Comparison of ENCODE assay signal across 8 cellular contexts in the genomic region with DNA sequence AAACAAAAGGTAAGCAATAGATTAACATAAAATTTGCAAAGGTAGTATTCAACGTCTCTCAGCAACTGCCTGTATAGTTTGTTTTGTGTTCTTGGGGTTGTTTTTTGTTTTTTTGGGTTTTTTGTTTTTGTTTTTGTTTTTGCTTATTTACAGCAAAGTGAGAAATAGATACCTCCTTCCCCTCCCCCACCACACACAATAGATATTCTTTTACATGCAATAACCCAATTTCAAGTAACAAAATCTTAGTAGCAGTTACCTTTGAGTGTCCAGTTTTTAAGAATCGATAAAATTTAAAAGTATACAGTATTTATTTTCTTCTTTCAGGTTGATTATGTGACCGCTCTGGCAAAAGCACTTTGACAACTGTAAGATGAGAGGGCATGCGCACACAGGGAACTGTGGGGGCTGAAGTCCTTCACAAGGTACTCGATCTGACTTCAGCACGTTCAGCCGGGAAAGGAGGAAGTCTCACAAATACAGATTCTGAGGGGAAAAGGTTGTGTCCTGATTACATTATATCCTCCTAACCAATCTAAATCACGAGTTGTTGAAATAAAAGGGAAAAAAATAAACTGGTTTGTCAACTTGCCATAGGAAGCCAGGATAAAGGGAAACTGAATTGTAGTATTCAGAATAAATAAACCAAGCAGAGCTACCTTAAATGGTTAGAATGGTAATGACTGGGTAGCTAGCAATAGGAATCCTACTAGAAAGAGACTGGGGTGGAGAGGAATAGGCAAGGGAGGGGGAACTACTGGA. TPM values are rescaled to one million over a fixed set of nuclear protein-coding genes. Genes with fewer than 3 reads are reported as not detected.
A peak's percentile ranks its signal among the peaks of the same experiment; 100 is the strongest.
DNase-seq lines count a peak whose midpoint lies in the region; ATAC-seq and TF ChIP-seq lines count a peak whose summit lies in the region.

No MANE protein-coding gene starts in this region.

- DNase-seq in C1 segment of cervical spinal cord (lab: John Stamatoyannopoulos, UW) (peak in 12 of 14 donors; percentile 6 to 88 (median 41)), NCI-H510A treated with DMSO at 0.1 percent for 48 hours (lab: John Stamatoyannopoulos, UW) (peak; percentile 81), left lung (peak in 1 of 2 donors; percentile 70)
- DNase-seq in activated CD4-positive, alpha-beta T cell treated with anti-CD3 and anti-CD28 coated beads, Interleukin-2, amount 50 U/mL, for 48 hours = peak; percentile 23 to 34
- DNase-seq in effector CD4-positive, alpha-beta T cell = peak; percentile 26
- DNase-seq in stimulated activated CD4-positive, alpha-beta T cell treated with anti-CD3 and anti-CD28 coated beads, Interleukin-4, amount 100 ng/mL, for 24 hours = peak; percentile 48

- intact Hi-C loops in left lung (cut with DNase I) = no loop called here

- H3K4me3 ChIP-seq in left lung = peak overlapping the region; percentile 12 to 26

- H3K27ac ChIP-seq in left lung = peak overlapping the region in 1 of 2 donors; percentile 50

- peak; percentile 49 for ATAC-seq in HG02623 (IDR thresholded peaks at IDR 0.05; ENCODE audit: unreplicated experiment)
- peak; percentile 45 for ATAC-seq in left lung
- no peak for ATAC-seq in GM18520 (IDR thresholded peaks at IDR 0.05; ENCODE audit: unreplicated experiment)

- no peaks in the 10 kb centered on the region for H3K36me3 ChIP-seq in left lung

- TF ChIP-seq CTCF in left lung (IDR thresholded peaks at IDR 0.05) = no peak

- H3K9me3 ChIP-seq in left lung = no peaks in the 10 kb centered on the region

- H3K4me1 ChIP-seq in left lung = peaks cover 3 to 40% of the 10 kb centered on the region in 2 donors

- no peaks in the 10 kb centered on the region for H3K27me3 ChIP-seq in left lung

RNA-seq across cellular contexts. Expression of gene CPEB3, which starts 47.8 kb away (rescaled TPM):
- 1 to 10 TPM; 3.5 to 4.3 TPM for total RNA-seq in left lung

RNA-seq across cellular contexts. Expression of gene MARCHF5, which starts 47.9 kb away (rescaled TPM):
- 10 to 100 TPM; 33.0 to 41.8 TPM for total RNA-seq in left lung
